ENCODE assay signal across 13 cellular contexts in genomic region chr2:164514491-164514890, GRCh38.
A peak's percentile ranks its signal among the peaks of the same experiment; 100 is the strongest.
DNase-seq lines count a peak whose midpoint lies in the region; FAIRE-seq and TF ChIP-seq lines count a peak whose summit lies in the region.
"Had no signal": no experiment of that assay in that cellular context is flagged by ENCODE, and none has a peak within 500 bp of the region (broad histone marks: within the 10 kb centered on the region; RNA-seq: fewer than 3 reads in every experiment).

No MANE protein-coding gene starts in this region.

- peak overlapping the region; percentile 30 for H3K27ac Mint-ChIP-seq in chondrocyte (ENCODE audit: unreplicated experiment)
- H3K27ac Mint-ChIP-seq: activated T-helper 1 cell treated with anti-CD3 and anti-CD28 coated beads, Interleukin-12 subunit alpha, Interleukin-12 subunit beta, Interleukin-2, Interleukin-4 antibody, amounts not matched to agents 30 ng/mL and 10 ng/mL and 1 ng/mL, durations not matched to agents 14 hours and 24 hours and 36 hours had no signal

- peaks cover 32% of the 10 kb centered on the region for H3K36me3 Mint-ChIP-seq in chondrocyte (ENCODE audit: low read depth)

- FAIRE-seq in H54 (lab: Jason Lieb, UNC), result no peak

- H3K4me3 ChIP-seq in NB4 (ENCODE audit: low read depth, low read length), result no peak overlapping the region

- H3K9me3 Mint-ChIP-seq in chondrocyte (ENCODE audit: low read depth), result peaks cover 45% of the 10 kb centered on the region

- no peak overlapping the region for H3K4me3 Mint-ChIP-seq in chondrocyte (ENCODE audit: unreplicated experiment)
- H3K4me3 Mint-ChIP-seq: activated T-helper 1 cell treated with anti-CD3 and anti-CD28 coated beads, Interleukin-12 subunit alpha, Interleukin-12 subunit beta, Interleukin-2, Interleukin-4 antibody, amounts not matched to agents 30 ng/mL and 10 ng/mL and 1 ng/mL, durations not matched to agents 14 hours and 24 hours and 36 hours had no signal

- TF ChIP-seq CTCF in NB4 (IDR thresholded peaks at IDR 0.05; ENCODE audit: low read depth, low read length) (no peak), chondrocyte (IDR thresholded peaks at IDR 0.05) (no peak)

- peak; percentile 12 for DNase-seq in COR-L47 (lab: John Stamatoyannopoulos, UW)
- peak; percentile 66 for DNase-seq in NB4 (ENCODE audit: low read depth)
- DNase-seq in chondrocyte (ENCODE audit: low spot score), result no peak
- peak; percentile 6 for DNase-seq in left kidney (ENCODE audit: low read depth, low spot score)
- no peak for DNase-seq in stimulated activated CD8-positive, alpha-beta memory T cell treated with anti-CD3 and anti-CD28 coated beads, Interleukin-4, amount 100 ng/mL, for 48 hours
- DNase-seq in occipital lobe (lab: John Stamatoyannopoulos, UW), result no peak
- no peak for DNase-seq in H54 (ENCODE audit: insufficient read length, low spot score)
- DNase-seq in activated effector memory CD4-positive, alpha-beta T cell treated with anti-CD3 and anti-CD28 coated beads, Interleukin-2, amount 50 U/mL, for 16 hours, result no peak
- DNase-seq: activated CD4-positive, alpha-beta T cell treated with anti-CD3 and anti-CD28 coated beads, Interleukin-2, amount 50 U/mL, for 1 hour; OCI-M1; posterior cingulate gyrus; stimulated activated CD4-positive, alpha-beta T cell treated with anti-CD3 and anti-CD28 coated beads, Interleukin-1b, Interleukin-23, amount 100 ng/mL, for 48 hours had no signal

- H3K4me1 Mint-ChIP-seq in chondrocyte (ENCODE audit: low read depth), result peaks cover 14% of the 10 kb centered on the region

- no peaks in the 10 kb centered on the region for H3K27me3 Mint-ChIP-seq in chondrocyte (ENCODE audit: low read depth)

- TF ChIP-seq POLR2A in NB4 (IDR thresholded peaks at IDR 0.05; ENCODE audit: extremely low read depth, insufficient read length), result no peak
- TF ChIP-seq POLR2A in H54 (IDR thresholded peaks at IDR 0.05; ENCODE audit: low read depth, low read length), result no peak

Comparison
In these comparisons a context has a peak if more than half of its experiments do, and no peak if none do; other contexts are left out.
1. DNase-seq: peak in COR-L47 (single experiment), NB4 (single experiment) and left kidney (single experiment); none in chondrocyte (single experiment), stimulated activated CD8-positive, alpha-beta memory T cell treated with anti-CD3 and anti-CD28 coated beads, Interleukin-4, amount 100 ng/mL, for 48 hours (single experiment), occipital lobe (single experiment), H54 (single experiment) and activated effector memory CD4-positive, alpha-beta T cell treated with anti-CD3 and anti-CD28 coated beads, Interleukin-2, amount 50 U/mL, for 16 hours (single experiment).